Comparison of ENCODE assay signal across 8 cellular contexts in genomic region chrX:129659861-129660260, GRCh38.
"Had no signal": no experiment of that assay in that cellular context is flagged by ENCODE, and none has a peak within 500 bp of the region (broad histone marks: within the 10 kb centered on the region; RNA-seq: fewer than 3 reads in every experiment).

No MANE protein-coding gene starts in this region.

- H3K9me3 ChIP-seq: HAP-1 had no signal

- DNase-seq: GOT3, H7, HFFc6 had no signal

- H3K4me3 ChIP-seq: GM23248, HAP-1 had no signal

- ATAC-seq: HCT116, HepG2 had no signal

- H3K27ac ChIP-seq: GM23248, HL-60 had no signal

- H3K36me3 ChIP-seq: HAP-1 had no signal

- H3K4me1 ChIP-seq: HAP-1 had no signal
